ENCODE assay signal across 2 cellular contexts in genomic region chr11:119099707-119100106, GRCh38.
TF ChIP-seq lines count a peak whose summit lies in the region.

No MANE protein-coding gene starts in this region.

TF ChIP-seq in HCT116, 20 proteins besides CTCF, POLR2A, EP300 and RAD21:
- TF ChIP-seq SIN3A (IDR thresholded peaks at IDR 0.05; ENCODE audit: low read depth) (no peak), SP1 (IDR thresholded peaks at IDR 0.05; ENCODE audit: low read depth) (no peak), EZH2 (IDR thresholded peaks at IDR 0.05) (no peak), POLR2AphosphoS5 (IDR thresholded peaks at IDR 0.05; ENCODE audit: low read depth, low read length) (no peak), YY1 (IDR thresholded peaks at IDR 0.05; ENCODE audit: extremely low read depth, insufficient replicate concordance, low read depth, low read length) (no peak)

TF ChIP-seq in WTC11, 78 proteins besides CTCF, POLR2A, EP300 and RAD21:
- no peak for TF ChIP-seq ZNF263 (CRISPR knock-in tag; IDR thresholded peaks at IDR 0.05; ENCODE audit: low read depth)
